In genomic region chr5:65925094-65925600, GRCh38 we compare ENCODE assay signal across 8 cellular contexts. TPM values are rescaled to one million over a fixed set of nuclear protein-coding genes. Genes with fewer than 3 reads are reported as not detected.
DNase-seq lines count a peak whose midpoint lies in the region; ATAC-seq and TF ChIP-seq lines count a peak whose summit lies in the region.

No MANE protein-coding gene starts in this region.

- H2AFZ ChIP-seq in ACC112 (ENCODE audit: low read length, unreplicated experiment), result peak overlapping the region; percentile 95

- peak overlapping the region; percentile 73 for H3K4me3 Mint-ChIP-seq in activated CD4-positive, alpha-beta T cell treated with anti-CD3 and anti-CD28 coated beads, Interleukin-2, amount 10 ng/mL, durations not matched to agents 7 days and 5 days

- H3K36me3 ChIP-seq in ACC112 (ENCODE audit: insufficient read depth, low read length) (no peaks in the 10 kb centered on the region), lung (ENCODE audit: control insufficient read depth in 2 of 2, insufficient read depth in 2 of 2, low read length in 2 of 2) (no peaks in the 10 kb centered on the region)

- H3K27me3 ChIP-seq in ACC112 (ENCODE audit: insufficient read depth, low read length) (no peaks in the 10 kb centered on the region), lung (ENCODE audit: control insufficient read depth, insufficient read depth) (no peaks in the 10 kb centered on the region)

- H3K79me2 ChIP-seq in ACC112 (ENCODE audit: control insufficient read depth, insufficient read depth, low read length, unreplicated experiment), result peaks cover 37% of the 10 kb centered on the region

- peak overlapping the region; percentile 94 for H3K27ac Mint-ChIP-seq in activated CD4-positive, alpha-beta T cell treated with anti-CD3 and anti-CD28 coated beads, Interleukin-2, amount 10 ng/mL, durations not matched to agents 7 days and 5 days

- peak overlapping the region; percentile 93 for H3K4me3 ChIP-seq in ACC112 (ENCODE audit: low read depth, low read length)
- H3K4me3 ChIP-seq in lung, result peak overlapping the region; percentile 96

- H3K27ac ChIP-seq in ACC112 (ENCODE audit: low read depth, low read length), result peak overlapping the region; percentile 74
- peak overlapping the region; percentile 95 to 99 for H3K27ac ChIP-seq in lung (ENCODE audit: low read depth in 1 of 2, low read length in 1 of 2)

- TF ChIP-seq CTCF in lung (IDR thresholded peaks at IDR 0.05; ENCODE audit: control extremely low read depth, extremely low read depth), result no peak

- H3K4me1 Mint-ChIP-seq in activated CD4-positive, alpha-beta T cell treated with anti-CD3 and anti-CD28 coated beads, Interleukin-2, amount 10 ng/mL, durations not matched to agents 7 days and 5 days, result peaks cover 25% of the 10 kb centered on the region

- H3K9me3 Mint-ChIP-seq in activated CD4-positive, alpha-beta T cell treated with anti-CD3 and anti-CD28 coated beads, Interleukin-2, amount 10 ng/mL, durations not matched to agents 7 days and 5 days, result no peaks in the 10 kb centered on the region

- H3K4me1 ChIP-seq in ACC112 (ENCODE audit: control insufficient read depth, insufficient read depth, low read length, unreplicated experiment) (peaks cover 9% of the 10 kb centered on the region), lung (ENCODE audit: control insufficient read depth in 2 of 2, insufficient read depth in 2 of 2, low read length in 2 of 2) (peaks cover 0 to 2% of the 10 kb centered on the region in 2 donors)

- H3K9me3 ChIP-seq in lung (ENCODE audit: control insufficient read depth in 2 of 2, insufficient read depth in 1 of 2, low read length in 1 of 2), result no peaks in the 10 kb centered on the region

- peak; percentile 24 for DNase-seq in NCI-H510A (lab: John Stamatoyannopoulos, UW)
- peak; percentile 76 for DNase-seq in activated CD4-positive, alpha-beta T cell treated with anti-CD3 and anti-CD28 coated beads, Interleukin-2, amount 10 ng/mL, durations not matched to agents 7 days and 5 days
- peak; percentile 81 for DNase-seq in dermis blood vessel endothelial cell
- peak; percentile 80 for DNase-seq in lung (ENCODE audit: low spot score)
- peak; percentile 44 to 53 (median 53) for DNase-seq in stimulated activated CD4-positive, alpha-beta T cell treated with anti-CD3 and anti-CD28 coated beads, TNF-alpha, amount 100 ng/mL, for 48 hours (ENCODE audit: low read depth in 3 of 3)

- CTCF ChIA-PET in activated CD4-positive, alpha-beta T cell treated with anti-CD3 and anti-CD28 coated beads, Interleukin-2, amount 10 ng/mL, durations not matched to agents 7 days and 5 days (lab: Charles Lee), result interaction anchor here (0.6 to 1.3 kb wide), 6 partner anchors 10 to 1102 kb away, joined by 3 to 5 read pairs (median 4); no protein-coding TSS in a partner anchor

- POLR2A ChIA-PET in activated CD4-positive, alpha-beta T cell treated with anti-CD3 and anti-CD28 coated beads, Interleukin-2, amount 10 ng/mL, durations not matched to agents 7 days and 5 days (lab: Charles Lee), result interaction anchor here (0.6 kb wide), 1 partner anchor 175 kb away, joined by 3 read pairs; no protein-coding TSS in a partner anchor

- WGBS in lung, 2 donors, result 0% methylated on average over 25 to 43 of the region's 43 CpGs

- peaks cover 12% of the 10 kb centered on the region for H3K27me3 Mint-ChIP-seq in activated CD4-positive, alpha-beta T cell treated with anti-CD3 and anti-CD28 coated beads, Interleukin-2, amount 10 ng/mL, durations not matched to agents 7 days and 5 days

- peaks cover 18% of the 10 kb centered on the region for H3K36me3 Mint-ChIP-seq in activated CD4-positive, alpha-beta T cell treated with anti-CD3 and anti-CD28 coated beads, Interleukin-2, amount 10 ng/mL, durations not matched to agents 7 days and 5 days (ENCODE audit: low read depth)

- ATAC-seq in GM18861 (IDR thresholded peaks at IDR 0.05; ENCODE audit: unreplicated experiment), result peak; percentile 44
- peak; percentile 59 for ATAC-seq in HG03095 (IDR thresholded peaks at IDR 0.05; ENCODE audit: unreplicated experiment)
- ATAC-seq in lung (ENCODE audit: insufficient read depth, low FRiP score), result peak; percentile 35

RNA-seq across cellular contexts. Expression of gene ERBIN, which starts 1.2 kb away (rescaled TPM):
- 10 to 100 TPM; 61.6 to 70.2 TPM for total RNA-seq in activated CD4-positive, alpha-beta T cell treated with anti-CD3 and anti-CD28 coated beads, Interleukin-2, amount 10 ng/mL, durations not matched to agents 7 days and 5 days
- total RNA-seq in dermis blood vessel endothelial cell (63.0 and 71.6 TPM in 2 replicates), lung (100 to 1,000 TPM in 1 of 2 donors, 10 to 100 TPM in 1; 57.5 to 235 TPM)
- 10 to 100 TPM; 13.8 to 26.3 TPM for polyA plus RNA-seq in lung

Comparison
In these comparisons a context has a peak if more than half of its experiments do, and no peak if none do; other contexts are left out.
1. Peak in every context shown above with its lines: DNase-seq, ATAC-seq, H3K4me3 ChIP-seq and H3K27ac ChIP-seq.
2. DNase-seq: peak in every context shown above with its lines; median percentile 81 in dermis blood vessel endothelial cell; 80 in lung; 76 in activated CD4-positive, alpha-beta T cell treated with anti-CD3 and anti-CD28 coated beads, Interleukin-2, amount 10 ng/mL, durations not matched to agents 7 days and 5 days; 53 in stimulated activated CD4-positive, alpha-beta T cell treated with anti-CD3 and anti-CD28 coated beads, TNF-alpha, amount 100 ng/mL, for 48 hours; 24 in NCI-H510A.